9 cellular contexts compared by ENCODE assay signal in genomic region chr7:98354511-98355249, GRCh38. TPM values are rescaled to one million over a fixed set of nuclear protein-coding genes. Genes with fewer than 3 reads are reported as not detected.
DNase-seq lines count a peak whose midpoint lies in the region; ATAC-seq, FAIRE-seq and TF ChIP-seq lines count a peak whose summit lies in the region.
"Had no signal": no experiment of that assay in that cellular context is flagged by ENCODE, and none has a peak within 500 bp of the region (broad histone marks: within the 10 kb centered on the region; RNA-seq: fewer than 3 reads in every experiment).

No MANE protein-coding gene starts in this region.

- no peak overlapping the region for H3K27ac Mint-ChIP-seq in activated naive CD4-positive, alpha-beta T cell treated with anti-CD3 and anti-CD28 coated beads, Interleukin-2, amount 50 U/mL, for 72 hours

- H3K27ac ChIP-seq in skin epidermis, result peak overlapping the region in 18 of 21 experiments; percentile 15 to 76 (median 54)

- ATAC-seq in SK-N-SH treated with all-trans-retinoic acid at 6 μM for 48 hours (peak; percentile 92), GM21786 (IDR thresholded peaks at IDR 0.05; ENCODE audit: unreplicated experiment) (no peak)
- no peak for ATAC-seq in activated naive CD4-positive, alpha-beta T cell treated with anti-CD3 and anti-CD28 coated beads, Interleukin-2, amount 50 U/mL, for 72 hours

- H3K36me3 Mint-ChIP-seq in activated naive CD4-positive, alpha-beta T cell treated with anti-CD3 and anti-CD28 coated beads, Interleukin-2, amount 50 U/mL, for 72 hours, result no peaks in the 10 kb centered on the region

- DNase-seq in H54 (ENCODE audit: insufficient read length, low spot score) (peak; percentile 61), foreskin melanocyte (peak; percentile 22), Ammon's horn (ENCODE audit: low spot score) (no peak)
- DNase-seq in activated naive CD4-positive, alpha-beta T cell treated with anti-CD3 and anti-CD28 coated beads, Interleukin-2, amount 50 U/mL, for 72 hours (ENCODE audit: low spot score in 2 of 2), result no peak
- no peak for DNase-seq in activated CD8-positive, alpha-beta memory T cell treated with anti-CD3 and anti-CD28 coated beads, Interleukin-2, amount 50 U/mL, for 4 hours

- FAIRE-seq in H54 (lab: Jason Lieb, UNC), result peak; percentile 81
- FAIRE-seq: TTC549 had no signal

- no peak for TF ChIP-seq POLR2A in H54 (IDR thresholded peaks at IDR 0.05; ENCODE audit: low read depth, low read length)

- no peak overlapping the region for H3K4me3 ChIP-seq in skin epidermis

- H3K9me3 Mint-ChIP-seq in activated naive CD4-positive, alpha-beta T cell treated with anti-CD3 and anti-CD28 coated beads, Interleukin-2, amount 50 U/mL, for 72 hours, result no peaks in the 10 kb centered on the region

TF ChIP-seq in SK-N-SH treated with all-trans-retinoic acid at 6 μM for 48 hours, 23 proteins besides CTCF, POLR2A, EP300 and RAD21:
- TF ChIP-seq, protein P1, sequence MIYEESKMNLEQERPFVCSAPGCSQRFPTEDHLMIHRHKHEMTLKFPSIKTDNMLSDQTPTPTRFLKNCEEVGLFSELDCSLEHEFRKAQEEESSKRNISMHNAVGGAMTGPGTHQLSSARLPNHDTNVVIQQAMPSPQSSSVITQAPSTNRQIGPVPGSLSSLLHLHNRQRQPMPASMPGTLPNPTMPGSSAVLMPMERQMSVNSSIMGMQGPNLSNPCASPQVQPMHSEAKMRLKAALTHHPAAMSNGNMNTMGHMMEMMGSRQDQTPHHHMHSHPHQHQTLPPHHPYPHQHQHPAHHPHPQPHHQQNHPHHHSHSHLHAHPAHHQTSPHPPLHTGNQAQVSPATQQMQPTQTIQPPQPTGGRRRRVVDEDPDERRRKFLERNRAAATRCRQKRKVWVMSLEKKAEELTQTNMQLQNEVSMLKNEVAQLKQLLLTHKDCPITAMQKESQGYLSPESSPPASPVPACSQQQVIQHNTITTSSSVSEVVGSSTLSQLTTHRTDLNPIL (CRISPR knock-in tag; IDR thresholded peaks at IDR 0.05; ENCODE audit: low read depth), result no peak
- no peak for TF ChIP-seq ZC3H10 (CRISPR knock-in tag; IDR thresholded peaks at IDR 0.05)
- TF ChIP-seq, protein P2, sequence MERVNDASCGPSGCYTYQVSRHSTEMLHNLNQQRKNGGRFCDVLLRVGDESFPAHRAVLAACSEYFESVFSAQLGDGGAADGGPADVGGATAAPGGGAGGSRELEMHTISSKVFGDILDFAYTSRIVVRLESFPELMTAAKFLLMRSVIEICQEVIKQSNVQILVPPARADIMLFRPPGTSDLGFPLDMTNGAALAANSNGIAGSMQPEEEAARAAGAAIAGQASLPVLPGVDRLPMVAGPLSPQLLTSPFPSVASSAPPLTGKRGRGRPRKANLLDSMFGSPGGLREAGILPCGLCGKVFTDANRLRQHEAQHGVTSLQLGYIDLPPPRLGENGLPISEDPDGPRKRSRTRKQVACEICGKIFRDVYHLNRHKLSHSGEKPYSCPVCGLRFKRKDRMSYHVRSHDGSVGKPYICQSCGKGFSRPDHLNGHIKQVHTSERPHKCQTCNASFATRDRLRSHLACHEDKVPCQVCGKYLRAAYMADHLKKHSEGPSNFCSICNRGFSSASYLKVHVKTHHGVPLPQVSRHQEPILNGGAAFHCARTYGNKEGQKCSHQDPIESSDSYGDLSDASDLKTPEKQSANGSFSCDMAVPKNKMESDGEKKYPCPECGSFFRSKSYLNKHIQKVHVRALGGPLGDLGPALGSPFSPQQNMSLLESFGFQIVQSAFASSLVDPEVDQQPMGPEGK (CRISPR knock-in tag; IDR thresholded peaks at IDR 0.05; ENCODE audit: borderline replicate concordance), result no peak
- no peak for TF ChIP-seq CSRNP3 (CRISPR knock-in tag; IDR thresholded peaks at IDR 0.05)
- no peak for TF ChIP-seq ISL1 (CRISPR knock-in tag; IDR thresholded peaks at IDR 0.05)
- TF ChIP-seq TCF4 (CRISPR knock-in tag; IDR thresholded peaks at IDR 0.05; ENCODE audit: borderline replicate concordance), result no peak
- TF ChIP-seq BACH2 (CRISPR knock-in tag; IDR thresholded peaks at IDR 0.05; ENCODE audit: borderline replicate concordance), result no peak
- TF ChIP-seq ZFP30 (CRISPR knock-in tag; IDR thresholded peaks at IDR 0.05), result no peak
- TF ChIP-seq, protein P3, sequence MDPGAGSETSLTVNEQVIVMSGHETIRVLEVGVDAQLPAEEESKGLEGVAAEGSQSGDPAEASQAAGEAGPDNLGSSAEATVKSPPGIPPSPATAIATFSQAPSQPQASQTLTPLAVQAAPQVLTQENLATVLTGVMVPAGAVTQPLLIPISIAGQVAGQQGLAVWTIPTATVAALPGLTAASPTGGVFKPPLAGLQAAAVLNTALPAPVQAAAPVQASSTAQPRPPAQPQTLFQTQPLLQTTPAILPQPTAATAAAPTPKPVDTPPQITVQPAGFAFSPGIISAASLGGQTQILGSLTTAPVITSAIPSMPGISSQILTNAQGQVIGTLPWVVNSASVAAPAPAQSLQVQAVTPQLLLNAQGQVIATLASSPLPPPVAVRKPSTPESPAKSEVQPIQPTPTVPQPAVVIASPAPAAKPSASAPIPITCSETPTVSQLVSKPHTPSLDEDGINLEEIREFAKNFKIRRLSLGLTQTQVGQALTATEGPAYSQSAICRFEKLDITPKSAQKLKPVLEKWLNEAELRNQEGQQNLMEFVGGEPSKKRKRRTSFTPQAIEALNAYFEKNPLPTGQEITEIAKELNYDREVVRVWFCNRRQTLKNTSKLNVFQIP (CRISPR knock-in tag; IDR thresholded peaks at IDR 0.05; ENCODE audit: borderline replicate concordance, low read depth), result no peak
- TF ChIP-seq ARNTL (CRISPR knock-in tag; IDR thresholded peaks at IDR 0.05; ENCODE audit: borderline replicate concordance, low read depth), result no peak
- no peak for TF ChIP-seq ZNF8 (CRISPR knock-in tag; IDR thresholded peaks at IDR 0.05)
- TF ChIP-seq OSR1 (CRISPR knock-in tag; IDR thresholded peaks at IDR 0.05), result no peak
- no peak for TF ChIP-seq GLIS3 (CRISPR knock-in tag; IDR thresholded peaks at IDR 0.05)
- no peak for TF ChIP-seq ZNF70 (CRISPR knock-in tag; IDR thresholded peaks at IDR 0.05)
- TF ChIP-seq ESRRG (CRISPR knock-in tag; IDR thresholded peaks at IDR 0.05), result no peak
- TF ChIP-seq ZNF565 (CRISPR knock-in tag; conservative IDR thresholded peaks at IDR 0.05; ENCODE audit: low read depth), result no peak
- no peak for TF ChIP-seq ZFP3 (CRISPR knock-in tag; IDR thresholded peaks at IDR 0.05)
- no peak for TF ChIP-seq PPARA (CRISPR knock-in tag; IDR thresholded peaks at IDR 0.05; ENCODE audit: borderline replicate concordance)
- TF ChIP-seq, protein P4, sequence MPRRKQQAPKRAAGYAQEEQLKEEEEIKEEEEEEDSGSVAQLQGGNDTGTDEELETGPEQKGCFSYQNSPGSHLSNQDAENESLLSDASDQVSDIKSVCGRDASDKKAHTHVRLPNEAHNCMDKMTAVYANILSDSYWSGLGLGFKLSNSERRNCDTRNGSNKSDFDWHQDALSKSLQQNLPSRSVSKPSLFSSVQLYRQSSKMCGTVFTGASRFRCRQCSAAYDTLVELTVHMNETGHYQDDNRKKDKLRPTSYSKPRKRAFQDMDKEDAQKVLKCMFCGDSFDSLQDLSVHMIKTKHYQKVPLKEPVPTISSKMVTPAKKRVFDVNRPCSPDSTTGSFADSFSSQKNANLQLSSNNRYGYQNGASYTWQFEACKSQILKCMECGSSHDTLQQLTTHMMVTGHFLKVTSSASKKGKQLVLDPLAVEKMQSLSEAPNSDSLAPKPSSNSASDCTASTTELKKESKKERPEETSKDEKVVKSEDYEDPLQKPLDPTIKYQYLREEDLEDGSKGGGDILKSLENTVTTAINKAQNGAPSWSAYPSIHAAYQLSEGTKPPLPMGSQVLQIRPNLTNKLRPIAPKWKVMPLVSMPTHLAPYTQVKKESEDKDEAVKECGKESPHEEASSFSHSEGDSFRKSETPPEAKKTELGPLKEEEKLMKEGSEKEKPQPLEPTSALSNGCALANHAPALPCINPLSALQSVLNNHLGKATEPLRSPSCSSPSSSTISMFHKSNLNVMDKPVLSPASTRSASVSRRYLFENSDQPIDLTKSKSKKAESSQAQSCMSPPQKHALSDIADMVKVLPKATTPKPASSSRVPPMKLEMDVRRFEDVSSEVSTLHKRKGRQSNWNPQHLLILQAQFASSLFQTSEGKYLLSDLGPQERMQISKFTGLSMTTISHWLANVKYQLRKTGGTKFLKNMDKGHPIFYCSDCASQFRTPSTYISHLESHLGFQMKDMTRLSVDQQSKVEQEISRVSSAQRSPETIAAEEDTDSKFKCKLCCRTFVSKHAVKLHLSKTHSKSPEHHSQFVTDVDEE (CRISPR knock-in tag; IDR thresholded peaks at IDR 0.05), result no peak
- no peak for TF ChIP-seq CSDC2 (CRISPR knock-in tag; IDR thresholded peaks at IDR 0.05)

RNA-seq across cellular contexts. Expression of gene BAIAP2L1, which starts 46.2 kb away (rescaled TPM):
- 1 to 10 TPM; 4.2 to 5.1 TPM for total RNA-seq in activated naive CD4-positive, alpha-beta T cell treated with anti-CD3 and anti-CD28 coated beads, Interleukin-2, amount 50 U/mL, for 72 hours

Comparison
In these comparisons a context has a peak if more than half of its experiments do, and no peak if none do; other contexts are left out.
1. DNase-seq: peak in H54 (single experiment) and foreskin melanocyte (single experiment); none in Ammon's horn (single experiment), activated naive CD4-positive, alpha-beta T cell treated with anti-CD3 and anti-CD28 coated beads, Interleukin-2, amount 50 U/mL, for 72 hours (0 of 2) and activated CD8-positive, alpha-beta memory T cell treated with anti-CD3 and anti-CD28 coated beads, Interleukin-2, amount 50 U/mL, for 4 hours (single experiment).